In genomic region chr6:82573200-82573972, GRCh38 we compare ENCODE assay signal across 2 cellular contexts.
TF ChIP-seq lines count a peak whose summit lies in the region.

No MANE protein-coding gene starts in this region.

TF ChIP-seq in GM23338, 12 proteins besides CTCF, POLR2A, EP300 and RAD21 (continued from another document):
- no peak for TF ChIP-seq EZH2phosphoT487 (IDR thresholded peaks at IDR 0.05; ENCODE audit: unreplicated experiment)
- TF ChIP-seq ZNF331 (CRISPR knock-in tag; IDR thresholded peaks at IDR 0.05; ENCODE audit: low read depth): no peak
- no peak for TF ChIP-seq JUNB (IDR thresholded peaks at IDR 0.05; ENCODE audit: unreplicated experiment)
- TF ChIP-seq POLR2AphosphoS5 (IDR thresholded peaks at IDR 0.05; ENCODE audit: low read depth): no peak
- TF ChIP-seq NANOG (IDR thresholded peaks at IDR 0.05; ENCODE audit: borderline replicate concordance): no peak
- TF ChIP-seq STAT1 (IDR thresholded peaks at IDR 0.05; ENCODE audit: unreplicated experiment): no peak
- no peak for TF ChIP-seq ZNF462 (CRISPR knock-in tag; IDR thresholded peaks at IDR 0.05)
- no peak for TF ChIP-seq ZNF114 (CRISPR knock-in tag; IDR thresholded peaks at IDR 0.05)
- no peak for TF ChIP-seq REST (IDR thresholded peaks at IDR 0.05; ENCODE audit: unreplicated experiment)
- no peak for TF ChIP-seq CREB1 (CRISPR knock-in tag; IDR thresholded peaks at IDR 0.05; ENCODE audit: low read depth)
- TF ChIP-seq EZH2 (IDR thresholded peaks at IDR 0.05; ENCODE audit: low read depth, unreplicated experiment): no peak

TF ChIP-seq in SK-N-SH, 30 proteins besides CTCF, POLR2A, EP300 and RAD21 (continued from another document):
- TF ChIP-seq TEAD4 (IDR thresholded peaks at IDR 0.05; ENCODE audit: borderline replicate concordance, insufficient read depth): peak; percentile 51; the same call in 1 of the 2 replicates
